Comparison of ENCODE assay signal across 1 cellular context in the genomic region with DNA sequence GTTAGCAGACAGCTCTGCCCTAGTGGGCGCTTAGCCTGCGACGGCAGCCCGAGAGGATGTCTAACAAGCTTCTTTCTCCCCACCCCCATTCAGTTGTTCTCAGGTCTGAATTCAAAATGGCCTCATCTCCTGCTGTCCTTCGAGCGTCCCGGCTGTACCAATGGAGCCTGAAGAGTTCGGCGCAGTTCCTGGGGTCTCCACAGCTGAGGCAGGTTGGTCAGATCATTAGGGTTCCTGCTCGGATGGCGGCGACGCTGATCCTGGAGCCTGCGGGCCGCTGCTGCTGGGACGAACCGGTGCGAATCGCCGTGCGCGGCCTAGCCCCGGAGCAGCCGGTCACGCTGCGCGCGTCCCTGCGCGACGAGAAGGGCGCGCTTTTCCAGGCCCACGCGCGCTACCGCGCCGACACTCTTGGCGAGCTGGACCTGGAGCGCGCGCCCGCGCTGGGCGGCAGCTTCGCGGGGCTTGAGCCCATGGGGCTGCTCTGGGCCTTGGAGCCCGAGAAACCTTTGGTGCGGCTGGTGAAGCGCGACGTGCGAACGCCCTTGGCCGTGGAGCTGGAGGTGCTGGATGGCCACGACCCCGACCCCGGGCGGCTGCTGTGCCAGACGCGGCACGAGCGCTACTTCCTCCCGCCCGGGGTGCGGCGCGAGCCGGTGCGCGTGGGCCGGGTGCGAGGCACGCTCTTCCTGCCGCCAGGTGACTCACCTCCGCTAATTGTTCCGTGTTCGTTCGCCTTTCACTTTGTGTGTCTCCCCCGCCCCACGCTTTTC.
TF ChIP-seq lines count a peak whose summit lies in the region.

A gene with protein sequence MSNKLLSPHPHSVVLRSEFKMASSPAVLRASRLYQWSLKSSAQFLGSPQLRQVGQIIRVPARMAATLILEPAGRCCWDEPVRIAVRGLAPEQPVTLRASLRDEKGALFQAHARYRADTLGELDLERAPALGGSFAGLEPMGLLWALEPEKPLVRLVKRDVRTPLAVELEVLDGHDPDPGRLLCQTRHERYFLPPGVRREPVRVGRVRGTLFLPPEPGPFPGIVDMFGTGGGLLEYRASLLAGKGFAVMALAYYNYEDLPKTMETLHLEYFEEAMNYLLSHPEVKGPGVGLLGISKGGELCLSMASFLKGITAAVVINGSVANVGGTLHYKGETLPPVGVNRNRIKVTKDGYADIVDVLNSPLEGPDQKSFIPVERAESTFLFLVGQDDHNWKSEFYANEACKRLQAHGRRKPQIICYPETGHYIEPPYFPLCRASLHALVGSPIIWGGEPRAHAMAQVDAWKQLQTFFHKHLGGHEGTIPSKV (plus strand): TSS at position 29 of the 773 bp plus-strand sequence. CDS start 28 bp downstream, at position 57.

TF ChIP-seq in H1, 55 proteins besides CTCF, POLR2A, EP300 and RAD21:
- TF ChIP-seq, protein P1, sequence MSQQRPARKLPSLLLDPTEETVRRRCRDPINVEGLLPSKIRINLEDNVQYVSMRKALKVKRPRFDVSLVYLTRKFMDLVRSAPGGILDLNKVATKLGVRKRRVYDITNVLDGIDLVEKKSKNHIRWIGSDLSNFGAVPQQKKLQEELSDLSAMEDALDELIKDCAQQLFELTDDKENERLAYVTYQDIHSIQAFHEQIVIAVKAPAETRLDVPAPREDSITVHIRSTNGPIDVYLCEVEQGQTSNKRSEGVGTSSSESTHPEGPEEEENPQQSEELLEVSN (IDR thresholded peaks at IDR 0.05) = peak; percentile 65
- peak; percentile 90 for TF ChIP-seq YY1 (IDR thresholded peaks at IDR 0.05; ENCODE audit: low read depth, low read length)
- TF ChIP-seq ASH2L (IDR thresholded peaks at IDR 0.05; ENCODE audit: low read length) = peak; percentile 35
- TF ChIP-seq, protein P2, sequence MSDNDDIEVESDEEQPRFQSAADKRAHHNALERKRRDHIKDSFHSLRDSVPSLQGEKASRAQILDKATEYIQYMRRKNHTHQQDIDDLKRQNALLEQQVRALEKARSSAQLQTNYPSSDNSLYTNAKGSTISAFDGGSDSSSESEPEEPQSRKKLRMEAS (IDR thresholded peaks at IDR 0.05) = peak; percentile 21; the same call in 1 of the 2 replicates
- TF ChIP-seq TAF1 (IDR thresholded peaks at IDR 0.05; ENCODE audit: low read depth, low read length) = peak; percentile 48; the same call in 1 of the 2 replicates
